ENCODE assay signal across 8 cellular contexts in genomic region chr13:78658630-78659449, GRCh38. TPM values are rescaled to one million over a fixed set of nuclear protein-coding genes. Genes with fewer than 3 reads are reported as not detected.
A peak's percentile ranks its signal among the peaks of the same experiment; 100 is the strongest.
DNase-seq lines count a peak whose midpoint lies in the region; ATAC-seq, FAIRE-seq and TF ChIP-seq lines count a peak whose summit lies in the region.

A gene with protein sequence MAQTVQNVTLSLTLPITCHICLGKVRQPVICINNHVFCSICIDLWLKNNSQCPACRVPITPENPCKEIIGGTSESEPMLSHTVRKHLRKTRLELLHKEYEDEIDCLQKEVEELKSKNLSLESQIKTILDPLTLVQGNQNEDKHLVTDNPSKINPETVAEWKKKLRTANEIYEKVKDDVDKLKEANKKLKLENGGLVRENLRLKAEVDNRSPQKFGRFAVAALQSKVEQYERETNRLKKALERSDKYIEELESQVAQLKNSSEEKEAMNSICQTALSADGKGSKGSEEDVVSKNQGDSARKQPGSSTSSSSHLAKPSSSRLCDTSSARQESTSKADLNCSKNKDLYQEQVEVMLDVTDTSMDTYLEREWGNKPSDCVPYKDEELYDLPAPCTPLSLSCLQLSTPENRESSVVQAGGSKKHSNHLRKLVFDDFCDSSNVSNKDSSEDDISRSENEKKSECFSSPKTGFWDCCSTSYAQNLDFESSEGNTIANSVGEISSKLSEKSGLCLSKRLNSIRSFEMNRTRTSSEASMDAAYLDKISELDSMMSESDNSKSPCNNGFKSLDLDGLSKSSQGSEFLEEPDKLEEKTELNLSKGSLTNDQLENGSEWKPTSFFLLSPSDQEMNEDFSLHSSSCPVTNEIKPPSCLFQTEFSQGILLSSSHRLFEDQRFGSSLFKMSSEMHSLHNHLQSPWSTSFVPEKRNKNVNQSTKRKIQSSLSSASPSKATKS (minus strand): TSS chr13:78659155. CDS start chr13:78659120, 35 bp downstream.

- FAIRE-seq in pancreas (lab: Jason Lieb, UNC) = peak; percentile 49

- H3K4me3 ChIP-seq in GM12864 (ENCODE audit: low read depth, low read length) (peak within 1 kb of the TSS; percentile 79), SU-DHL-6 (ENCODE audit: insufficient read depth, low read length, poor library complexity, severe bottlenecking) (peak within 1 kb of the TSS; percentile 89), pancreas (peak within 1 kb of the TSS; percentile 82 to 94 (median 88)), thyroid gland (replicated peaks in 1 of 3) (peak within 1 kb of the TSS; percentile 62 to 85 (median 70))

- ATAC-seq in HG02623 (IDR thresholded peaks at IDR 0.05; ENCODE audit: unreplicated experiment) = peak; percentile 78
- peak; percentile 97 for ATAC-seq in activated naive CD8-positive, alpha-beta T cell treated with anti-CD3 and anti-CD28 coated beads, Interleukin-2, amount 10 ng/mL, durations not matched to agents 7 days and 5 days (ENCODE audit: low read depth)
- ATAC-seq in Right ventricle myocardium superior (ENCODE audit: poor library complexity) = peak; percentile 98
- peak; percentile 99 to 100 (median 100) for ATAC-seq in pancreas

- H3K27ac ChIP-seq in SU-DHL-6 (ENCODE audit: low read depth, low read length) = peak within 1 kb of the TSS; percentile 75
- peak within 1 kb of the TSS in 3 of 4 donors; percentile 8 to 55 (median 37) for H3K27ac ChIP-seq in pancreas
- peak within 1 kb of the TSS in 2 of 3 donors; percentile 55 to 65 for H3K27ac ChIP-seq in thyroid gland

- peaks cover 22% of the 10 kb centered on the region for H4K20me1 ChIP-seq in SU-DHL-6 (ENCODE audit: low read depth, low read length)

- no peaks in the 10 kb centered on the region for H3K9me3 Mint-ChIP-seq in activated naive CD8-positive, alpha-beta T cell treated with anti-CD3 and anti-CD28 coated beads, Interleukin-2, amount 10 ng/mL, durations not matched to agents 7 days and 5 days

- H3F3A ChIP-seq in SU-DHL-6 (ENCODE audit: insufficient read depth) = peaks cover 10% of the 10 kb centered on the region; the same call in 1 of the 2 replicates

- no peaks in the 10 kb centered on the region for H3K9me2 ChIP-seq in SU-DHL-6 (replicated peaks; ENCODE audit: insufficient read depth, low read length)

- H3K27me3 ChIP-seq in SU-DHL-6 (ENCODE audit: low read length) (no peaks in the 10 kb centered on the region), pancreas (no peaks in the 10 kb centered on the region), thyroid gland (no peaks in the 10 kb centered on the region)

- H3K36me3 Mint-ChIP-seq in activated naive CD8-positive, alpha-beta T cell treated with anti-CD3 and anti-CD28 coated beads, Interleukin-2, amount 10 ng/mL, durations not matched to agents 7 days and 5 days = peaks cover 8% of the 10 kb centered on the region

- no peak for TF ChIP-seq CTCF in GM12864 (IDR thresholded peaks at IDR 0.05; ENCODE audit: low read depth, low read length, missing control alignments)
- TF ChIP-seq CTCF in SU-DHL-6 (IDR thresholded peaks at IDR 0.05; ENCODE audit: insufficient read depth, low read length, poor library complexity, severe bottlenecking) = no peak
- no peak for TF ChIP-seq CTCF in pancreas (IDR thresholded peaks at IDR 0.05)
- TF ChIP-seq CTCF in thyroid gland (IDR thresholded peaks at IDR 0.05) = no peak

- peak within 1 kb of the TSS; percentile 87 for H3K9ac ChIP-seq in SU-DHL-6 (ENCODE audit: low read length)

- H3K9me3 ChIP-seq in SU-DHL-6 (ENCODE audit: insufficient read depth, low read length) (no peaks in the 10 kb centered on the region), pancreas (no peaks in the 10 kb centered on the region), thyroid gland (no peaks in the 10 kb centered on the region)

- peak in 1 of 2 donors; percentile 62 for TF ChIP-seq POLR2A in thyroid gland (IDR thresholded peaks at IDR 0.05)

- no peaks in the 10 kb centered on the region for H3K27me3 Mint-ChIP-seq in activated naive CD8-positive, alpha-beta T cell treated with anti-CD3 and anti-CD28 coated beads, Interleukin-2, amount 10 ng/mL, durations not matched to agents 7 days and 5 days

- peaks cover 5 to 8% (median 6%) of the 10 kb centered on the region in 3 donors for H3K4me1 ChIP-seq in pancreas
- H3K4me1 ChIP-seq in thyroid gland = peaks cover 0 to 7% of the 10 kb centered on the region in 2 donors

- H3K27ac Mint-ChIP-seq in activated naive CD8-positive, alpha-beta T cell treated with anti-CD3 and anti-CD28 coated beads, Interleukin-2, amount 10 ng/mL, durations not matched to agents 7 days and 5 days = peak within 1 kb of the TSS; percentile 97

- H3K36me3 ChIP-seq in SU-DHL-6 (ENCODE audit: low read length) = no peaks in the 10 kb centered on the region
- H3K36me3 ChIP-seq in pancreas = no peaks in the 10 kb centered on the region
- H3K36me3 ChIP-seq in thyroid gland = no peaks in the 10 kb centered on the region

- peaks cover 50% of the 10 kb centered on the region for H3K79me2 ChIP-seq in SU-DHL-6 (ENCODE audit: insufficient read depth, low read length)

- H3K4me3 Mint-ChIP-seq in activated naive CD8-positive, alpha-beta T cell treated with anti-CD3 and anti-CD28 coated beads, Interleukin-2, amount 10 ng/mL, durations not matched to agents 7 days and 5 days = peak within 1 kb of the TSS; percentile 99

- DNase-seq in GM12864 (ENCODE audit: low read depth) (peak; percentile 70), NCI-H1092 treated with DMSO at 0.1 percent for 48 hours (lab: John Stamatoyannopoulos, UW) (peak; percentile 91), Right ventricle myocardium superior (peak; percentile 97), pancreas (peak; percentile 83 to 95 (median 90)), thyroid gland (peak; percentile 92 to 93)
- peak; percentile 93 for DNase-seq in activated naive CD8-positive, alpha-beta T cell treated with anti-CD3 and anti-CD28 coated beads, Interleukin-2, amount 10 ng/mL, durations not matched to agents 7 days and 5 days

- H3K4me2 ChIP-seq in SU-DHL-6 (ENCODE audit: low read depth, low read length, poor library complexity, severe bottlenecking) = peak within 1 kb of the TSS; percentile 100

- POLR2A ChIA-PET in activated naive CD8-positive, alpha-beta T cell treated with anti-CD3 and anti-CD28 coated beads, Interleukin-2, amount 10 ng/mL, durations not matched to agents 7 days and 5 days (lab: Charles Lee) = interaction anchor here (0.5 to 0.6 kb wide), 2 partner anchors 46 to 58 kb away, joined by 3 to 5 read pairs; no protein-coding TSS in a partner anchor

- intact Hi-C loops in Right ventricle myocardium superior (cut with DNase I) (no loop called here), pancreas (cut with DNase I) (no loop called here), thyroid gland (cut with DNase I) (loop anchor here (10.0 kb wide), 1 partner anchor 54 kb away; the partner anchor contains the start of gene POU4F1)

- H3K4me1 Mint-ChIP-seq in activated naive CD8-positive, alpha-beta T cell treated with anti-CD3 and anti-CD28 coated beads, Interleukin-2, amount 10 ng/mL, durations not matched to agents 7 days and 5 days = peaks cover 26% of the 10 kb centered on the region

- H2AFZ ChIP-seq in SU-DHL-6 (ENCODE audit: low read depth, low read length, severe bottlenecking) = peak within 1 kb of the TSS; percentile 95

- 0 to 1% methylated on average over 66 to 67 of the region's 67 CpGs for WGBS in pancreas, 2 donors
- 0 to 2% methylated on average over 45 to 64 of the region's 67 CpGs for WGBS in thyroid gland, 2 donors

RNA-seq across cellular contexts. Expression of the gene that starts here (rescaled TPM):
- 10 to 100 TPM; 17.5 to 17.8 TPM for total RNA-seq in activated naive CD8-positive, alpha-beta T cell treated with anti-CD3 and anti-CD28 coated beads, Interleukin-2, amount 10 ng/mL, durations not matched to agents 7 days and 5 days
- 9.3 TPM for total RNA-seq in Right ventricle myocardium superior
- total RNA-seq in pancreas = 1 to 10 TPM; 1.9 to 4.1 (median 2.6) TPM
- 1 to 10 TPM; 1.3 to 2.9 TPM for polyA plus RNA-seq in pancreas
- 10 to 100 TPM; 10.1 to 17.3 (median 13.5) TPM for total RNA-seq in thyroid gland

Comparison
In these comparisons a context has a peak if more than half of its experiments do, and no peak if none do; other contexts are left out.
1. Peak in every context shown above with its lines: DNase-seq, ATAC-seq, H3K4me3 ChIP-seq and H3K27ac ChIP-seq.